In the genomic region with DNA sequence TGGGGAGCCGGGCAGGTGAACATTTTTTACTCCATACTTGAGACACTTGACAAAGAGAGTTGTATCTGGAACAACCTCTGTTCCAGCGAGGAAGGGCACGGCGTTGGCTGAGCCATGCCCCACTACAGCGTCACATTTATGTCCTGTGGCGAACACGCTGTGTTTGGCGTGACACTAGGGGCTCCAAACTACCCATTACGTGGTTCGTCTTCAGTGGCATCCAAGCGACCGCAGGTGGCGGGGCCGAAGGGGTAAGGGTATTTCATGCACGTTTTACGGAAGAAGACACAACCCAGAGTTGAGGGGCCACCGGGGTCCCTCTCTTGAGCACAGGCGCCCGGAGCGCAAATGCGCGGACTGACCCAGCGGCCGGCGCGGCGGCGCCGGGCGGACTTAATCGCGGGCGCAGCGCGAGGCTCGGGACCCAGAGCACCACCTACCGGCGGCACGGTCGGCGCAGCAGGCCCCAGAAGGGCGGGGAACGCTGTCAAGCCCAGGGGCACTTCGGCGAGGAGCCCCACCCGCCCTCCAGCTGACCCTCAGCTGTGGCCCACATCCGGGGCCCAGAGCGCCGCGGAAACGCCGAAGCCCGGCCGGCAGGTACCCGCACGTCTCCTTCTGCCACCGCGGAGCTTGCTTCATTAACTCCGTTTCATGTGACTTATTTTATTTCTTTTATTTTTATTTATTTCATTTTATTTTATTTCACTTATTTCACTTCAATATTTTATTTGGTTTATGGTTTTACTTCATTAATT, we compare ENCODE assay signal across 1 cellular context.
A peak's percentile ranks its signal among the peaks of the same experiment; 100 is the strongest.
TF ChIP-seq lines count a peak whose summit lies in the region.

No MANE protein-coding gene starts in this region.

TF ChIP-seq in K562, 482 proteins besides CTCF, POLR2A, EP300 and RAD21 (continued from another document and continues in another):
- TF ChIP-seq, protein P1, sequence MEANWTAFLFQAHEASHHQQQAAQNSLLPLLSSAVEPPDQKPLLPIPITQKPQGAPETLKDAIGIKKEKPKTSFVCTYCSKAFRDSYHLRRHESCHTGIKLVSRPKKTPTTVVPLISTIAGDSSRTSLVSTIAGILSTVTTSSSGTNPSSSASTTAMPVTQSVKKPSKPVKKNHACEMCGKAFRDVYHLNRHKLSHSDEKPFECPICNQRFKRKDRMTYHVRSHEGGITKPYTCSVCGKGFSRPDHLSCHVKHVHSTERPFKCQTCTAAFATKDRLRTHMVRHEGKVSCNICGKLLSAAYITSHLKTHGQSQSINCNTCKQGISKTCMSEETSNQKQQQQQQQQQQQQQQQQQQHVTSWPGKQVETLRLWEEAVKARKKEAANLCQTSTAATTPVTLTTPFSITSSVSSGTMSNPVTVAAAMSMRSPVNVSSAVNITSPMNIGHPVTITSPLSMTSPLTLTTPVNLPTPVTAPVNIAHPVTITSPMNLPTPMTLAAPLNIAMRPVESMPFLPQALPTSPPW (CRISPR knock-in tag; IDR thresholded peaks at IDR 0.05), result peak; percentile 70
- peak; percentile 27; the same call in 1 of the 2 replicates for TF ChIP-seq ZNF274 (IDR thresholded peaks at IDR 0.05; ENCODE audit: borderline replicate concordance, low read depth, low read length)
- TF ChIP-seq ZSCAN32 (CRISPR knock-in tag; IDR thresholded peaks at IDR 0.05), result no peak
- TF ChIP-seq FOXK1 (CRISPR knock-in tag; IDR thresholded peaks at IDR 0.05; ENCODE audit: borderline replicate concordance), result no peak
- TF ChIP-seq, protein P2, sequence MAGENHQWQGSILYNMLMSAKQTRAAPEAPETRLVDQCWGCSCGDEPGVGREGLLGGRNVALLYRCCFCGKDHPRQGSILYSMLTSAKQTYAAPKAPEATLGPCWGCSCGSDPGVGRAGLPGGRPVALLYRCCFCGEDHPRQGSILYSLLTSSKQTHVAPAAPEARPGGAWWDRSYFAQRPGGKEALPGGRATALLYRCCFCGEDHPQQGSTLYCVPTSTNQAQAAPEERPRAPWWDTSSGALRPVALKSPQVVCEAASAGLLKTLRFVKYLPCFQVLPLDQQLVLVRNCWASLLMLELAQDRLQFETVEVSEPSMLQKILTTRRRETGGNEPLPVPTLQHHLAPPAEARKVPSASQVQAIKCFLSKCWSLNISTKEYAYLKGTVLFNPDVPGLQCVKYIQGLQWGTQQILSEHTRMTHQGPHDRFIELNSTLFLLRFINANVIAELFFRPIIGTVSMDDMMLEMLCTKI (IDR thresholded peaks at IDR 0.05; ENCODE audit: partially characterized antibody), result no peak
- TF ChIP-seq, protein P3, sequence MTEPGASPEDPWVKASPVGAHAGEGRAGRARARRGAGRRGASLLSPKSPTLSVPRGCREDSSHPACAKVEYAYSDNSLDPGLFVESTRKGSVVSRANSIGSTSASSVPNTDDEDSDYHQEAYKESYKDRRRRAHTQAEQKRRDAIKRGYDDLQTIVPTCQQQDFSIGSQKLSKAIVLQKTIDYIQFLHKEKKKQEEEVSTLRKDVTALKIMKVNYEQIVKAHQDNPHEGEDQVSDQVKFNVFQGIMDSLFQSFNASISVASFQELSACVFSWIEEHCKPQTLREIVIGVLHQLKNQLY (CRISPR knock-in tag; conservative IDR thresholded peaks at IDR 0.05), result no peak
- TF ChIP-seq HDAC2 (IDR thresholded peaks at IDR 0.05), result peak; percentile 84
- TF ChIP-seq, protein P4, sequence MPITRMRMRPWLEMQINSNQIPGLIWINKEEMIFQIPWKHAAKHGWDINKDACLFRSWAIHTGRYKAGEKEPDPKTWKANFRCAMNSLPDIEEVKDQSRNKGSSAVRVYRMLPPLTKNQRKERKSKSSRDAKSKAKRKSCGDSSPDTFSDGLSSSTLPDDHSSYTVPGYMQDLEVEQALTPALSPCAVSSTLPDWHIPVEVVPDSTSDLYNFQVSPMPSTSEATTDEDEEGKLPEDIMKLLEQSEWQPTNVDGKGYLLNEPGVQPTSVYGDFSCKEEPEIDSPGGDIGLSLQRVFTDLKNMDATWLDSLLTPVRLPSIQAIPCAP (CRISPR knock-in tag; IDR thresholded peaks at IDR 0.05; ENCODE audit: borderline replicate concordance), result no peak
- TF ChIP-seq, protein P5, sequence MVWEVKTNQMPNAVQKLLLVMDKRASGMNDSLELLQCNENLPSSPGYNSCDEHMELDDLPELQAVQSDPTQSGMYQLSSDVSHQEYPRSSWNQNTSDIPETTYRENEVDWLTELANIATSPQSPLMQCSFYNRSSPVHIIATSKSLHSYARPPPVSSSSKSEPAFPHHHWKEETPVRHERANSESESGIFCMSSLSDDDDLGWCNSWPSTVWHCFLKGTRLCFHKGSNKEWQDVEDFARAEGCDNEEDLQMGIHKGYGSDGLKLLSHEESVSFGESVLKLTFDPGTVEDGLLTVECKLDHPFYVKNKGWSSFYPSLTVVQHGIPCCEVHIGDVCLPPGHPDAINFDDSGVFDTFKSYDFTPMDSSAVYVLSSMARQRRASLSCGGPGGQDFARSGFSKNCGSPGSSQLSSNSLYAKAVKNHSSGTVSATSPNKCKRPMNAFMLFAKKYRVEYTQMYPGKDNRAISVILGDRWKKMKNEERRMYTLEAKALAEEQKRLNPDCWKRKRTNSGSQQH (CRISPR knock-in tag; IDR thresholded peaks at IDR 0.05), result no peak
- TF ChIP-seq, protein P6, sequence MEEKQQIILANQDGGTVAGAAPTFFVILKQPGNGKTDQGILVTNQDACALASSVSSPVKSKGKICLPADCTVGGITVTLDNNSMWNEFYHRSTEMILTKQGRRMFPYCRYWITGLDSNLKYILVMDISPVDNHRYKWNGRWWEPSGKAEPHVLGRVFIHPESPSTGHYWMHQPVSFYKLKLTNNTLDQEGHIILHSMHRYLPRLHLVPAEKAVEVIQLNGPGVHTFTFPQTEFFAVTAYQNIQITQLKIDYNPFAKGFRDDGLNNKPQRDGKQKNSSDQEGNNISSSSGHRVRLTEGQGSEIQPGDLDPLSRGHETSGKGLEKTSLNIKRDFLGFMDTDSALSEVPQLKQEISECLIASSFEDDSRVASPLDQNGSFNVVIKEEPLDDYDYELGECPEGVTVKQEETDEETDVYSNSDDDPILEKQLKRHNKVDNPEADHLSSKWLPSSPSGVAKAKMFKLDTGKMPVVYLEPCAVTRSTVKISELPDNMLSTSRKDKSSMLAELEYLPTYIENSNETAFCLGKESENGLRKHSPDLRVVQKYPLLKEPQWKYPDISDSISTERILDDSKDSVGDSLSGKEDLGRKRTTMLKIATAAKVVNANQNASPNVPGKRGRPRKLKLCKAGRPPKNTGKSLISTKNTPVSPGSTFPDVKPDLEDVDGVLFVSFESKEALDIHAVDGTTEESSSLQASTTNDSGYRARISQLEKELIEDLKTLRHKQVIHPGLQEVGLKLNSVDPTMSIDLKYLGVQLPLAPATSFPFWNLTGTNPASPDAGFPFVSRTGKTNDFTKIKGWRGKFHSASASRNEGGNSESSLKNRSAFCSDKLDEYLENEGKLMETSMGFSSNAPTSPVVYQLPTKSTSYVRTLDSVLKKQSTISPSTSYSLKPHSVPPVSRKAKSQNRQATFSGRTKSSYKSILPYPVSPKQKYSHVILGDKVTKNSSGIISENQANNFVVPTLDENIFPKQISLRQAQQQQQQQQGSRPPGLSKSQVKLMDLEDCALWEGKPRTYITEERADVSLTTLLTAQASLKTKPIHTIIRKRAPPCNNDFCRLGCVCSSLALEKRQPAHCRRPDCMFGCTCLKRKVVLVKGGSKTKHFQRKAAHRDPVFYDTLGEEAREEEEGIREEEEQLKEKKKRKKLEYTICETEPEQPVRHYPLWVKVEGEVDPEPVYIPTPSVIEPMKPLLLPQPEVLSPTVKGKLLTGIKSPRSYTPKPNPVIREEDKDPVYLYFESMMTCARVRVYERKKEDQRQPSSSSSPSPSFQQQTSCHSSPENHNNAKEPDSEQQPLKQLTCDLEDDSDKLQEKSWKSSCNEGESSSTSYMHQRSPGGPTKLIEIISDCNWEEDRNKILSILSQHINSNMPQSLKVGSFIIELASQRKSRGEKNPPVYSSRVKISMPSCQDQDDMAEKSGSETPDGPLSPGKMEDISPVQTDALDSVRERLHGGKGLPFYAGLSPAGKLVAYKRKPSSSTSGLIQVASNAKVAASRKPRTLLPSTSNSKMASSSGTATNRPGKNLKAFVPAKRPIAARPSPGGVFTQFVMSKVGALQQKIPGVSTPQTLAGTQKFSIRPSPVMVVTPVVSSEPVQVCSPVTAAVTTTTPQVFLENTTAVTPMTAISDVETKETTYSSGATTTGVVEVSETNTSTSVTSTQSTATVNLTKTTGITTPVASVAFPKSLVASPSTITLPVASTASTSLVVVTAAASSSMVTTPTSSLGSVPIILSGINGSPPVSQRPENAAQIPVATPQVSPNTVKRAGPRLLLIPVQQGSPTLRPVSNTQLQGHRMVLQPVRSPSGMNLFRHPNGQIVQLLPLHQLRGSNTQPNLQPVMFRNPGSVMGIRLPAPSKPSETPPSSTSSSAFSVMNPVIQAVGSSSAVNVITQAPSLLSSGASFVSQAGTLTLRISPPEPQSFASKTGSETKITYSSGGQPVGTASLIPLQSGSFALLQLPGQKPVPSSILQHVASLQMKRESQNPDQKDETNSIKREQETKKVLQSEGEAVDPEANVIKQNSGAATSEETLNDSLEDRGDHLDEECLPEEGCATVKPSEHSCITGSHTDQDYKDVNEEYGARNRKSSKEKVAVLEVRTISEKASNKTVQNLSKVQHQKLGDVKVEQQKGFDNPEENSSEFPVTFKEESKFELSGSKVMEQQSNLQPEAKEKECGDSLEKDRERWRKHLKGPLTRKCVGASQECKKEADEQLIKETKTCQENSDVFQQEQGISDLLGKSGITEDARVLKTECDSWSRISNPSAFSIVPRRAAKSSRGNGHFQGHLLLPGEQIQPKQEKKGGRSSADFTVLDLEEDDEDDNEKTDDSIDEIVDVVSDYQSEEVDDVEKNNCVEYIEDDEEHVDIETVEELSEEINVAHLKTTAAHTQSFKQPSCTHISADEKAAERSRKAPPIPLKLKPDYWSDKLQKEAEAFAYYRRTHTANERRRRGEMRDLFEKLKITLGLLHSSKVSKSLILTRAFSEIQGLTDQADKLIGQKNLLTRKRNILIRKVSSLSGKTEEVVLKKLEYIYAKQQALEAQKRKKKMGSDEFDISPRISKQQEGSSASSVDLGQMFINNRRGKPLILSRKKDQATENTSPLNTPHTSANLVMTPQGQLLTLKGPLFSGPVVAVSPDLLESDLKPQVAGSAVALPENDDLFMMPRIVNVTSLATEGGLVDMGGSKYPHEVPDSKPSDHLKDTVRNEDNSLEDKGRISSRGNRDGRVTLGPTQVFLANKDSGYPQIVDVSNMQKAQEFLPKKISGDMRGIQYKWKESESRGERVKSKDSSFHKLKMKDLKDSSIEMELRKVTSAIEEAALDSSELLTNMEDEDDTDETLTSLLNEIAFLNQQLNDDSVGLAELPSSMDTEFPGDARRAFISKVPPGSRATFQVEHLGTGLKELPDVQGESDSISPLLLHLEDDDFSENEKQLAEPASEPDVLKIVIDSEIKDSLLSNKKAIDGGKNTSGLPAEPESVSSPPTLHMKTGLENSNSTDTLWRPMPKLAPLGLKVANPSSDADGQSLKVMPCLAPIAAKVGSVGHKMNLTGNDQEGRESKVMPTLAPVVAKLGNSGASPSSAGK (IDR thresholded peaks at IDR 0.05), result peak; percentile 90
- TF ChIP-seq NFATC3 (IDR thresholded peaks at IDR 0.05), result no peak
- no peak for TF ChIP-seq NCOA4 (IDR thresholded peaks at IDR 0.05; ENCODE audit: partially characterized antibody)
- no peak for TF ChIP-seq HNRNPUL1 (IDR thresholded peaks at IDR 0.05; ENCODE audit: low read length)
- no peak for TF ChIP-seq CEBPG (CRISPR knock-in tag; IDR thresholded peaks at IDR 0.05)
- no peak for TF ChIP-seq CEBPG (tag; conservative IDR thresholded peaks at IDR 0.05 in 1 of 2, IDR thresholded peaks at IDR 0.05 in 1 of 2)
- TF ChIP-seq, protein P7, sequence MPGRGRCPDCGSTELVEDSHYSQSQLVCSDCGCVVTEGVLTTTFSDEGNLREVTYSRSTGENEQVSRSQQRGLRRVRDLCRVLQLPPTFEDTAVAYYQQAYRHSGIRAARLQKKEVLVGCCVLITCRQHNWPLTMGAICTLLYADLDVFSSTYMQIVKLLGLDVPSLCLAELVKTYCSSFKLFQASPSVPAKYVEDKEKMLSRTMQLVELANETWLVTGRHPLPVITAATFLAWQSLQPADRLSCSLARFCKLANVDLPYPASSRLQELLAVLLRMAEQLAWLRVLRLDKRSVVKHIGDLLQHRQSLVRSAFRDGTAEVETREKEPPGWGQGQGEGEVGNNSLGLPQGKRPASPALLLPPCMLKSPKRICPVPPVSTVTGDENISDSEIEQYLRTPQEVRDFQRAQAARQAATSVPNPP (IDR thresholded peaks at IDR 0.05; ENCODE audit: borderline replicate concordance, insufficient read depth, insufficient read length), result no peak
- TF ChIP-seq ZNF140 (CRISPR knock-in tag; IDR thresholded peaks at IDR 0.05), result no peak
- no peak for TF ChIP-seq ZZZ3 (IDR thresholded peaks at IDR 0.05)
- peak in 1 of 2 experiments; percentile 62; a peak in 1 of 4 replicates for TF ChIP-seq KDM4B (IDR thresholded peaks at IDR 0.05; ENCODE audit: borderline replicate concordance in 2 of 2, low read depth in 1 of 2)
- TF ChIP-seq ZKSCAN1 (IDR thresholded peaks at IDR 0.05; ENCODE audit: low read depth, low read length), result no peak
- TF ChIP-seq OTX1 (CRISPR knock-in tag; IDR thresholded peaks at IDR 0.05), result no peak
- TF ChIP-seq, protein P8, sequence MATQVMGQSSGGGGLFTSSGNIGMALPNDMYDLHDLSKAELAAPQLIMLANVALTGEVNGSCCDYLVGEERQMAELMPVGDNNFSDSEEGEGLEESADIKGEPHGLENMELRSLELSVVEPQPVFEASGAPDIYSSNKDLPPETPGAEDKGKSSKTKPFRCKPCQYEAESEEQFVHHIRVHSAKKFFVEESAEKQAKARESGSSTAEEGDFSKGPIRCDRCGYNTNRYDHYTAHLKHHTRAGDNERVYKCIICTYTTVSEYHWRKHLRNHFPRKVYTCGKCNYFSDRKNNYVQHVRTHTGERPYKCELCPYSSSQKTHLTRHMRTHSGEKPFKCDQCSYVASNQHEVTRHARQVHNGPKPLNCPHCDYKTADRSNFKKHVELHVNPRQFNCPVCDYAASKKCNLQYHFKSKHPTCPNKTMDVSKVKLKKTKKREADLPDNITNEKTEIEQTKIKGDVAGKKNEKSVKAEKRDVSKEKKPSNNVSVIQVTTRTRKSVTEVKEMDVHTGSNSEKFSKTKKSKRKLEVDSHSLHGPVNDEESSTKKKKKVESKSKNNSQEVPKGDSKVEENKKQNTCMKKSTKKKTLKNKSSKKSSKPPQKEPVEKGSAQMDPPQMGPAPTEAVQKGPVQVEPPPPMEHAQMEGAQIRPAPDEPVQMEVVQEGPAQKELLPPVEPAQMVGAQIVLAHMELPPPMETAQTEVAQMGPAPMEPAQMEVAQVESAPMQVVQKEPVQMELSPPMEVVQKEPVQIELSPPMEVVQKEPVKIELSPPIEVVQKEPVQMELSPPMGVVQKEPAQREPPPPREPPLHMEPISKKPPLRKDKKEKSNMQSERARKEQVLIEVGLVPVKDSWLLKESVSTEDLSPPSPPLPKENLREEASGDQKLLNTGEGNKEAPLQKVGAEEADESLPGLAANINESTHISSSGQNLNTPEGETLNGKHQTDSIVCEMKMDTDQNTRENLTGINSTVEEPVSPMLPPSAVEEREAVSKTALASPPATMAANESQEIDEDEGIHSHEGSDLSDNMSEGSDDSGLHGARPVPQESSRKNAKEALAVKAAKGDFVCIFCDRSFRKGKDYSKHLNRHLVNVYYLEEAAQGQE (CRISPR knock-in tag; IDR thresholded peaks at IDR 0.05; ENCODE audit: low read depth), result no peak
- no peak for TF ChIP-seq CHD4 (IDR thresholded peaks at IDR 0.05; ENCODE audit: insufficient read depth, insufficient replicate concordance, low read depth, low read length, poor library complexity, severe bottlenecking)
- TF ChIP-seq, protein P9, sequence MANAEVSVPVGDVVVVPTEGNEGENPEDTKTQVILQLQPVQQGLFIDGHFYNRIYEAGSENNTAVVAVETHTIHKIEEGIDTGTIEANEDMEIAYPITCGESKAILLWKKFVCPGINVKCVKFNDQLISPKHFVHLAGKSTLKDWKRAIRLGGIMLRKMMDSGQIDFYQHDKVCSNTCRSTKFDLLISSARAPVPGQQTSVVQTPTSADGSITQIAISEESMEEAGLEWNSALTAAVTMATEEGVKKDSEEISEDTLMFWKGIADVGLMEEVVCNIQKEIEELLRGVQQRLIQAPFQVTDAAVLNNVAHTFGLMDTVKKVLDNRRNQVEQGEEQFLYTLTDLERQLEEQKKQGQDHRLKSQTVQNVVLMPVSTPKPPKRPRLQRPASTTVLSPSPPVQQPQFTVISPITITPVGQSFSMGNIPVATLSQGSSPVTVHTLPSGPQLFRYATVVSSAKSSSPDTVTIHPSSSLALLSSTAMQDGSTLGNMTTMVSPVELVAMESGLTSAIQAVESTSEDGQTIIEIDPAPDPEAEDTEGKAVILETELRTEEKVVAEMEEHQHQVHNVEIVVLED (CRISPR knock-in tag; IDR thresholded peaks at IDR 0.05), result no peak
- TF ChIP-seq FOXK2 (conservative IDR thresholded peaks at IDR 0.05 in 1 of 2, IDR thresholded peaks at IDR 0.05 in 1 of 2; ENCODE audit: low read depth in 2 of 2), result no peak
